ENCODE assay signal across 34 cellular contexts in the genomic region with DNA sequence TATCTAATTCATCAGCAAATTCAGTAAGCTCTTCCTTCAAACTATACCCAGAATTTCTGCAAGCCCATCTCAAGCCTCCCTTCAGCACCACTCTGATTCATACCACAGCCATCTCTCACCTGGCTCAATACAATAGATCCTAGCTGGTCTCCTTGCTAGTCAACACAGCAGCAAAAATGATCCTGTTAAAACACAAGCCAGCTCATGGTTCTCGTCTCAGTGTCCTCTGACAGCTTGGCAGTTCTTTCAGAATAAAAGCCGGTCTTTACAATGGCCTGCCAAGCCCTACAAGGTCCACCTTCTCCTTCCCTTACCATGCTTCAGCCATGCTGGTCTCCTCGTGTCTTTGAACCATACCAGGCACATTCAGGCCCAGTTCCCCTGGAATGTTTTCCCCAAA.
"Had no signal": no experiment of that assay in that cellular context is flagged by ENCODE, and none has a peak within 500 bp of the region (broad histone marks: within the 10 kb centered on the region; RNA-seq: fewer than 3 reads in every experiment).

No MANE protein-coding gene starts in this region.

- H3K9me3 Mint-ChIP-seq: activated B cell treated with CpG ODN at 0.5 μM for 24 hours; activated CD4-positive, alpha-beta memory T cell treated with anti-CD3 and anti-CD28 coated beads for 36 hours; activated naive CD4-positive, alpha-beta T cell treated with anti-CD3 and anti-CD28 coated beads for 36 hours; activated naive CD4-positive, alpha-beta T cell treated with anti-CD3 and anti-CD28 coated beads, Interleukin-2, amount 50 U/mL, for 72 hours; activated T-cell treated with anti-CD3 and anti-CD28 coated beads, Interleukin-2, amount 50 U/mL, for 4 hours; activated T-helper 1 cell treated with anti-CD3 and anti-CD28 coated beads, Interleukin-12 subunit alpha, Interleukin-12 subunit beta, Interleukin-2, Interleukin-4 antibody, amounts not matched to agents 30 ng/mL and 10 ng/mL and 1 ng/mL, durations not matched to agents 14 hours and 24 hours and 36 hours had no signal

- H3K4me1 Mint-ChIP-seq: activated B cell treated with CpG ODN at 0.5 μM for 24 hours had no signal

- ATAC-seq: activated naive CD4-positive, alpha-beta T cell treated with anti-CD3 and anti-CD28 coated beads, Interleukin-2, amount 50 U/mL, for 72 hours; activated T-cell treated with anti-CD3 and anti-CD28 coated beads, Interleukin-2, amount 50 U/mL, for 4 hours; body of pancreas; Panc1 had no signal

- H3K27ac Mint-ChIP-seq: activated B cell treated with CpG ODN at 0.5 μM for 24 hours; activated CD4-positive, alpha-beta memory T cell treated with anti-CD3 and anti-CD28 coated beads for 36 hours; activated naive CD4-positive, alpha-beta T cell treated with anti-CD3 and anti-CD28 coated beads for 36 hours; activated naive CD4-positive, alpha-beta T cell treated with anti-CD3 and anti-CD28 coated beads, Interleukin-2, amount 50 U/mL, for 72 hours; activated T-helper 1 cell treated with anti-CD3 and anti-CD28 coated beads, Interleukin-12 subunit alpha, Interleukin-12 subunit beta, Interleukin-2, Interleukin-4 antibody, amounts not matched to agents 30 ng/mL and 10 ng/mL and 1 ng/mL, durations not matched to agents 14 hours and 24 hours and 36 hours had no signal

- DNase-seq: activated B cell treated with CpG ODN at 0.5 μM for 24 hours; activated CD4-positive, alpha-beta memory T cell treated with anti-CD3 and anti-CD28 coated beads for 36 hours; activated CD4-positive, alpha-beta T cell treated with anti-CD3 and anti-CD28 coated beads for 4 hours; activated CD4-positive, alpha-beta T cell treated with anti-CD3 and anti-CD28 coated beads, Interleukin-2, amount 50 U/mL, for 1 hour; activated CD4-positive, CD25-positive, alpha-beta regulatory T cell treated with anti-CD3 and anti-CD28 coated beads, Interleukin-2, amount 50 U/mL, for 72 hours; activated CD8-positive, alpha-beta memory T cell treated with anti-CD3 and anti-CD28 coated beads, Interleukin-2, amount 50 U/mL, for 4 hours; activated gamma-delta T cell treated with Interleukin-2 at 50 U/mL for 16 hours; activated naive CD4-positive, alpha-beta T cell treated with anti-CD3 and anti-CD28 coated beads for 36 hours; activated T-cell treated with anti-CD3 and anti-CD28 coated beads for 4 hours; activated T-cell treated with anti-CD3 and anti-CD28 coated beads, Interleukin-2, amount 50 U/mL, for 4 hours; adrenal gland; body of pancreas; Kasumi-1; KG1; MM.1S; MV-4-11; NCI-H1092; NCI-H1417; NCI-H146; NCI-H187; NCI-H2029 treated with DMSO at 0.1 percent for 48 hours; NCI-H2107; NCI-H2171; NCI-H510A treated with DMSO at 0.1 percent for 48 hours; NCI-H526 treated with DMSO at 0.1 percent for 48 hours; NCI-H774; SHP77; SJCRH30 had no signal

- H3K27me3 Mint-ChIP-seq: activated B cell treated with CpG ODN at 0.5 μM for 24 hours; activated CD4-positive, alpha-beta memory T cell treated with anti-CD3 and anti-CD28 coated beads for 36 hours had no signal

- H3K27ac ChIP-seq: adrenal gland, body of pancreas, breast epithelium, SJCRH30, SK-N-MC, VCaP had no signal

- H3K4me1 ChIP-seq: adrenal gland, body of pancreas, breast epithelium had no signal

- H3K4me3 Mint-ChIP-seq: activated B cell treated with CpG ODN at 0.5 μM for 24 hours; activated CD4-positive, alpha-beta memory T cell treated with anti-CD3 and anti-CD28 coated beads for 36 hours; activated naive CD4-positive, alpha-beta T cell treated with anti-CD3 and anti-CD28 coated beads for 36 hours; activated T-cell treated with anti-CD3 and anti-CD28 coated beads, Interleukin-2, amount 50 U/mL, for 4 hours; activated T-helper 1 cell treated with anti-CD3 and anti-CD28 coated beads, Interleukin-12 subunit alpha, Interleukin-12 subunit beta, Interleukin-2, Interleukin-4 antibody, amounts not matched to agents 30 ng/mL and 10 ng/mL and 1 ng/mL, durations not matched to agents 14 hours and 24 hours and 36 hours had no signal

- H3K27me3 ChIP-seq: adrenal gland, body of pancreas, breast epithelium, SJCRH30 had no signal

- H3K4me3 ChIP-seq: adrenal gland, body of pancreas, breast epithelium, SJCRH30, SK-N-MC had no signal

- H3K36me3 Mint-ChIP-seq: activated CD4-positive, alpha-beta memory T cell treated with anti-CD3 and anti-CD28 coated beads for 36 hours; activated naive CD4-positive, alpha-beta T cell treated with anti-CD3 and anti-CD28 coated beads, Interleukin-2, amount 50 U/mL, for 72 hours had no signal

- H3K36me3 ChIP-seq: adrenal gland, breast epithelium, SJCRH30 had no signal

- H3K9me3 ChIP-seq: adrenal gland, body of pancreas, breast epithelium, SJCRH30 had no signal
